ENCODE assay signal across 15 cellular contexts in genomic region chr14:90579816-90580215, GRCh38.
"Had no signal": no experiment of that assay in that cellular context is flagged by ENCODE, and none has a peak within 500 bp of the region (broad histone marks: within the 10 kb centered on the region; RNA-seq: fewer than 3 reads in every experiment).

No MANE protein-coding gene starts in this region.

- DNase-seq: KBM-7, MG63, NCI-H1417 treated with DMSO at 0.1 percent for 48 hours, NCI-H187, NCI-H2029, NCI-H2081 treated with DMSO at 0.1 percent for 48 hours, NCI-H226, NCI-H510A, NCI-H524 treated with DMSO at 0.1 percent for 48 hours, NCI-H774, Right ventricle myocardium superior, RPMI8226, SIG-M5 had no signal

- H3K36me3 ChIP-seq: MG63, SJSA1 had no signal

- H3K4me3 ChIP-seq: MG63, SJSA1, SK-N-MC had no signal

- H3K4me1 ChIP-seq: SJSA1 had no signal

- H3K9me3 ChIP-seq: MG63, SJSA1 had no signal

- H3K27ac ChIP-seq: SJSA1, SK-N-MC had no signal

- H3K27me3 ChIP-seq: MG63, SJSA1 had no signal
